15 cellular contexts compared by ENCODE assay signal in the genomic region with DNA sequence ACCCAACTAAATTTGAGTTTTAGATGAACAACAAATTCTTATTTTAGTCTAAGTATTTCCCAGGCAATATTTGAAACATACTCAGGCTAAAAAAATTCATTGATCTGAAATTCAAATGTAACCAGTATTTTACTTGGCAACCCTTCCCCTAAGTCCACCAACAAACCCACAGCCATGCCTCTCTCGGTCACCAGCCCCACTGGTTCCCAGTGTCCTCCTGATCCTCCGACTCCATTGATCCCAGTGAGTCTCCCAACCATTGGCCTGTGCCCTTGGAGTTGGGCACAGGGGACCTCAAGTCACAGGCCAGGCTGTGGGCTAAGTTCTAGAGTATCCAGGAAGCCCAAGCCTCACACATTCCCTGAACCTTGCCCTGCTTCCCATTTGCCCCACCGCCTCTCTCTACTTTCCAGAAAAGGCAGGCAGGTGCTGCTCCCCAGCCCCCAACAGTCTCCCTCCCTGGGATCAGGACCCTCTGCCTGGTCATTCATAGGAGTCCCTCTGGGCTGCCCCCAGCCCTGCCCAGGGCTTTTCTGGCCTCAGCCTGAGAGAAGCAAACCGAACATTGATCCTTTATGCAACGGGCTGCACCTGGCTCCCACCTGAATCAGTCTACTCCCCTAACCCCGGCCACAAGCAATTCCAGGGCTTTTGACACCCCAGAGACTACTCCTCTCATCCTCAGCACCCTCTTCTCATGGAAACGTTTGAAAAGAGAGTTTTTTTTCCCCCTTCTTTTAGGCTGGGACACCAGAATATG.
A peak's percentile ranks its signal among the peaks of the same experiment; 100 is the strongest.
DNase-seq lines count a peak whose midpoint lies in the region; ATAC-seq and TF ChIP-seq lines count a peak whose summit lies in the region.
"Had no signal": no experiment of that assay in that cellular context is flagged by ENCODE, and none has a peak within 500 bp of the region (broad histone marks: within the 10 kb centered on the region; RNA-seq: fewer than 3 reads in every experiment).

No MANE protein-coding gene starts in this region.

- H3K4me3 ChIP-seq in duodenal mucosa (ENCODE audit: low read depth in 1 of 2, low read length in 2 of 2) = no peak overlapping the region
- H3K4me3 ChIP-seq: adrenal gland had no signal

- H3K36me3 ChIP-seq in duodenal mucosa (ENCODE audit: control insufficient read depth in 1 of 2, insufficient read depth in 2 of 2, low read length in 2 of 2) = no peaks in the 10 kb centered on the region
- H3K36me3 ChIP-seq: adrenal gland had no signal

- no peak for ATAC-seq in activated T-cell treated with anti-CD3 and anti-CD28 coated beads, Interleukin-2, amount 50 U/mL, for 72 hours (replicated peaks in 1 of 2)
- ATAC-seq: activated T-cell treated with anti-CD3 and anti-CD28 coated beads, Interleukin-2, amount 50 U/mL, for 4 hours had no signal

- TF ChIP-seq CTCF in mesothelial cell of epicardium (IDR thresholded peaks at IDR 0.05; ENCODE audit: unreplicated experiment) = no peak
- no peak for TF ChIP-seq CTCF in glutamatergic neuron (IDR thresholded peaks at IDR 0.05; ENCODE audit: partially characterized antibody, unreplicated experiment)

- peaks cover 12% of the 10 kb centered on the region in 2 donors for H3K4me1 ChIP-seq in duodenal mucosa (ENCODE audit: control insufficient read depth in 1 of 2, insufficient read depth in 2 of 2, low read length in 2 of 2)

- no peak overlapping the region for H3K9ac ChIP-seq in duodenal mucosa (ENCODE audit: low read depth in 1 of 2, low read length in 2 of 2)

- H3K27ac Mint-ChIP-seq in activated T-cell treated with anti-CD3 and anti-CD28 coated beads, Interleukin-2, amount 50 U/mL, for 72 hours = peak overlapping the region; percentile 24
- H3K27ac Mint-ChIP-seq in mesothelial cell of epicardium (peak overlapping the region; percentile 71), glutamatergic neuron (ENCODE audit: unreplicated experiment) (no peak overlapping the region)
- H3K27ac Mint-ChIP-seq: dendritic cell treated with granulocyte-macrophage colony-stimulating factor and Interleukin-4, amounts not matched to agents 40 ng/mL and 50 ng/mL, for 4 days had no signal

- no peak for DNase-seq in activated T-cell treated with anti-CD3 and anti-CD28 coated beads, Interleukin-2, amount 50 U/mL, for 72 hours
- no peak for DNase-seq in activated T-cell treated with anti-CD3 and anti-CD28 coated beads, Interleukin-2, amount 50 U/mL, for 1 hour
- no peak for DNase-seq in mesothelial cell of epicardium (ENCODE audit: low spot score in 2 of 2, unreplicated experiment in 2 of 2)
- no peak for DNase-seq in NCI-H345 treated with DMSO at 0.1 percent for 48 hours (lab: John Stamatoyannopoulos, UW; ENCODE audit: unreplicated experiment)
- DNase-seq in glutamatergic neuron = no peak
- no peak for DNase-seq in hippocampal formation (lab: John Stamatoyannopoulos, UW)
- DNase-seq: activated CD4-positive, alpha-beta T cell treated with anti-CD3 and anti-CD28 coated beads for 4 hours; activated T-cell treated with anti-CD3 and anti-CD28 coated beads, Interleukin-2, amount 50 U/mL, for 4 hours; NCI-H1930; NCI-H524 treated with DMSO at 0.1 percent for 48 hours; stimulated activated CD4-positive, alpha-beta T cell treated with anti-CD3 and anti-CD28 coated beads, Interleukin-4, amount 100 ng/mL, for 1 hour had no signal

- H3K27me3 Mint-ChIP-seq in activated T-cell treated with anti-CD3 and anti-CD28 coated beads, Interleukin-2, amount 50 U/mL, for 72 hours (ENCODE audit: low read depth) = no peaks in the 10 kb centered on the region
- no peaks in the 10 kb centered on the region for H3K27me3 Mint-ChIP-seq in mesothelial cell of epicardium (ENCODE audit: low read depth)
- H3K27me3 Mint-ChIP-seq in glutamatergic neuron (ENCODE audit: unreplicated experiment) = peaks cover 6% of the 10 kb centered on the region

- no peak overlapping the region for H3K4me3 Mint-ChIP-seq in activated T-cell treated with anti-CD3 and anti-CD28 coated beads, Interleukin-2, amount 50 U/mL, for 72 hours
- H3K4me3 Mint-ChIP-seq in mesothelial cell of epicardium = no peak overlapping the region
- no peak overlapping the region for H3K4me3 Mint-ChIP-seq in glutamatergic neuron (ENCODE audit: unreplicated experiment)
- H3K4me3 Mint-ChIP-seq: activated T-cell treated with anti-CD3 and anti-CD28 coated beads, Interleukin-2, amount 50 U/mL, for 4 hours; dendritic cell treated with granulocyte-macrophage colony-stimulating factor and Interleukin-4, amounts not matched to agents 40 ng/mL and 50 ng/mL, for 4 days had no signal

- H3K27me3 ChIP-seq in duodenal mucosa (ENCODE audit: control insufficient read depth in 1 of 2, insufficient read depth in 2 of 2, low read length in 2 of 2) = no peaks in the 10 kb centered on the region
- H3K27me3 ChIP-seq: adrenal gland had no signal

- H3K36me3 Mint-ChIP-seq in activated T-cell treated with anti-CD3 and anti-CD28 coated beads, Interleukin-2, amount 50 U/mL, for 72 hours (ENCODE audit: insufficient read depth in 2 of 2) = no peaks in the 10 kb centered on the region
- no peaks in the 10 kb centered on the region for H3K36me3 Mint-ChIP-seq in mesothelial cell of epicardium
- H3K36me3 Mint-ChIP-seq in glutamatergic neuron (ENCODE audit: unreplicated experiment) = no peaks in the 10 kb centered on the region

- no peaks in the 10 kb centered on the region for H3K9me3 ChIP-seq in duodenal mucosa (ENCODE audit: control insufficient read depth in 1 of 2, low read length in 2 of 2)
- H3K9me3 ChIP-seq: adrenal gland had no signal

- H3K27ac ChIP-seq in duodenal mucosa (ENCODE audit: low read depth, low read length) (peak overlapping the region; percentile 25), temporal lobe (ENCODE audit: low read depth, low read length) (peak overlapping the region; percentile 40)

- H3K4me1 Mint-ChIP-seq in activated T-cell treated with anti-CD3 and anti-CD28 coated beads, Interleukin-2, amount 50 U/mL, for 72 hours (ENCODE audit: low read depth) = peaks cover 10% of the 10 kb centered on the region
- H3K4me1 Mint-ChIP-seq in mesothelial cell of epicardium = peaks cover 49% of the 10 kb centered on the region
- peaks cover 21% of the 10 kb centered on the region for H3K4me1 Mint-ChIP-seq in glutamatergic neuron (ENCODE audit: low read depth, unreplicated experiment)

- no peaks in the 10 kb centered on the region for H3K9me3 Mint-ChIP-seq in activated T-cell treated with anti-CD3 and anti-CD28 coated beads, Interleukin-2, amount 50 U/mL, for 72 hours
- H3K9me3 Mint-ChIP-seq in mesothelial cell of epicardium (no peaks in the 10 kb centered on the region), glutamatergic neuron (ENCODE audit: unreplicated experiment) (peaks cover 4% of the 10 kb centered on the region)
- H3K9me3 Mint-ChIP-seq: activated T-cell treated with anti-CD3 and anti-CD28 coated beads, Interleukin-2, amount 50 U/mL, for 4 hours; dendritic cell treated with granulocyte-macrophage colony-stimulating factor and Interleukin-4, amounts not matched to agents 40 ng/mL and 50 ng/mL, for 4 days had no signal
